ENCODE assay signal across 22 cellular contexts in the genomic region with DNA sequence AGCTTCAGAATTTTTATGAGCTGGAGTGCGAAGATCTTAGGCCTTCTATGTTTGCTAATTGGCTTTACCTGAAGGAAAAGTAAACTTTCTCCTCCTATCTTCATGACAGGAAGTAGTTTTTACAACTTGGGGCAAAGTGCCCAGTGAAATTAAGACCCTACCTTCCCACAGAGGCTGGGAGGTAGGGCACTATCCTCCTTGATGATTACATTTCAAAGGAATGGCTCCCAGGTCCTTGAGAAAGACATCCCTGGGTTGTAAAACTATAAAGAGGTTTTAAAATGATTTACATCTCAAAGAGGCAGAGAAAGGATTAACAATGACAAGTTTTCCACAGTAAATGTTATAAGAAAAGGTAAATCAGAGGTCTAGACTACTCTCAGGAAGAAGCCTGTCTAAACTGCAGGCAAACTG.
DNase-seq lines count a peak whose midpoint lies in the region; ATAC-seq and TF ChIP-seq lines count a peak whose summit lies in the region.
"Had no signal": no experiment of that assay in that cellular context is flagged by ENCODE, and none has a peak within 500 bp of the region (broad histone marks: within the 10 kb centered on the region; RNA-seq: fewer than 3 reads in every experiment).

No MANE protein-coding gene starts in this region.

- no peaks in the 10 kb centered on the region for H3K4me1 Mint-ChIP-seq in T-helper 2 cell treated with Interferon-gamma antibody and Interleukin-4, amounts not matched to agents 5 μg/mL and 100 μg/mL, for 36 hours (ENCODE audit: low read depth)

- CTCF ChIA-PET in PC-9 (lab: Charles Lee), result no interaction called here

- peak overlapping the region; percentile 66 for H2AFZ ChIP-seq in PC-9

- H3K36me3 Mint-ChIP-seq in T-helper 2 cell treated with Interferon-gamma antibody and Interleukin-4, amounts not matched to agents 5 μg/mL and 100 μg/mL, for 36 hours (ENCODE audit: low read depth), result no peaks in the 10 kb centered on the region

- ATAC-seq in GM19035 (IDR thresholded peaks at IDR 0.05; ENCODE audit: unreplicated experiment), result no peak
- ATAC-seq: activated CD4-positive, CD25-positive, alpha-beta regulatory T cell treated with anti-CD3 and anti-CD28 coated beads, Interleukin-2, amount 50 U/mL, for 24 hours; sciatic nerve had no signal

- H3K36me3 ChIP-seq in PC-9 (ENCODE audit: low read depth), result no peaks in the 10 kb centered on the region
- H3K36me3 ChIP-seq: ovary, uterus had no signal

- TF ChIP-seq CTCF in PC-9 (conservative IDR thresholded peaks at IDR 0.05), result no peak

- POLR2A ChIA-PET in PC-9 (lab: Charles Lee; ENCODE audit: unreplicated experiment), result no interaction called here

- H3K9me2 ChIP-seq in PC-9 (ENCODE audit: insufficient read depth), result no peaks in the 10 kb centered on the region

- H3K4me1 ChIP-seq in PC-9 (replicated peaks; ENCODE audit: insufficient read depth), result no peaks in the 10 kb centered on the region
- H3K4me1 ChIP-seq: uterus had no signal

- H4K20me1 ChIP-seq in PC-9 (ENCODE audit: insufficient read depth), result no peaks in the 10 kb centered on the region

- no peaks in the 10 kb centered on the region for H3K9me3 ChIP-seq in PC-9 (ENCODE audit: insufficient read depth, low read depth)
- H3K9me3 ChIP-seq: ovary, uterus had no signal

- H3K4me3 ChIP-seq in PC-9, result no peak overlapping the region
- H3K4me3 ChIP-seq: dorsolateral prefrontal cortex, ovary, uterus had no signal

- intact Hi-C loops in PC-9 (cut with micrococcal nuclease; ENCODE audit: unreplicated experiment), result no loop called here

- H3K27ac ChIP-seq in PC-9, result no peak overlapping the region
- H3K27ac ChIP-seq: dorsolateral prefrontal cortex, ovary, uterus had no signal

- no peak overlapping the region for H3K4me3 Mint-ChIP-seq in T-helper 2 cell treated with Interferon-gamma antibody and Interleukin-4, amounts not matched to agents 5 μg/mL and 100 μg/mL, for 36 hours
- H3K4me3 Mint-ChIP-seq: activated naive CD4-positive, alpha-beta T cell treated with anti-CD3 and anti-CD28 coated beads for 36 hours had no signal

- no peaks in the 10 kb centered on the region for H3K27me3 ChIP-seq in PC-9 (ENCODE audit: insufficient read depth, low read depth)
- H3K27me3 ChIP-seq: dorsolateral prefrontal cortex, ovary, uterus had no signal

- H3K27ac Mint-ChIP-seq in T-helper 2 cell treated with Interferon-gamma antibody and Interleukin-4, amounts not matched to agents 5 μg/mL and 100 μg/mL, for 36 hours, result no peak overlapping the region
- H3K27ac Mint-ChIP-seq: activated naive CD4-positive, alpha-beta T cell treated with anti-CD3 and anti-CD28 coated beads for 36 hours had no signal

- DNase-seq in NCI-H82 (lab: John Stamatoyannopoulos, UW) (peak; percentile 10), NCI-H82 treated with DMSO at 0.1 percent for 48 hours (lab: John Stamatoyannopoulos, UW; ENCODE audit: unreplicated experiment) (no peak), PC-9 (no peak), iPS-NIHi7 (ENCODE audit: extremely low spot score) (peak; percentile 9), COLO668 (lab: John Stamatoyannopoulos, UW; ENCODE audit: unreplicated experiment) (no peak)
- no peak for DNase-seq in T-helper 2 cell treated with Interferon-gamma antibody and Interleukin-4, amounts not matched to agents 5 μg/mL and 100 μg/mL, for 36 hours (ENCODE audit: low spot score)
- no peak for DNase-seq in stimulated activated CD4-positive, alpha-beta T cell treated with anti-CD3 and anti-CD28 coated beads, Interleukin-2, amount 100 ng/mL, for 24 hours
- DNase-seq: ACHN; activated naive CD4-positive, alpha-beta T cell treated with anti-CD3 and anti-CD28 coated beads for 36 hours; activated T-cell treated with anti-CD3 and anti-CD28 coated beads, Interleukin-2, amount 50 U/mL, for 48 hours; C1 segment of cervical spinal cord; dorsolateral prefrontal cortex; foreskin fibroblast; kidney; NCI-H1436 treated with DMSO at 0.1 percent for 48 hours; ovary; RPMI8226; T1000; uterus had no signal

- H3K9me3 Mint-ChIP-seq in T-helper 2 cell treated with Interferon-gamma antibody and Interleukin-4, amounts not matched to agents 5 μg/mL and 100 μg/mL, for 36 hours, result peaks cover 11% of the 10 kb centered on the region

- H3K4me2 ChIP-seq in PC-9, result no peak overlapping the region

- H3F3A ChIP-seq in PC-9 (ENCODE audit: insufficient read depth, low read depth), result no peaks in the 10 kb centered on the region

- H3K79me2 ChIP-seq in PC-9 (ENCODE audit: low read depth), result no peaks in the 10 kb centered on the region

- H3K27me3 Mint-ChIP-seq in T-helper 2 cell treated with Interferon-gamma antibody and Interleukin-4, amounts not matched to agents 5 μg/mL and 100 μg/mL, for 36 hours (ENCODE audit: low read depth), result no peaks in the 10 kb centered on the region

- BruUV-seq in PC-9 (replicated peaks; lab: Mats Ljungman, UMichigan), result no TSS peak

Comparison
In these comparisons a context has a peak if more than half of its experiments do, and no peak if none do; other contexts are left out.
1. DNase-seq: peak in NCI-H82 (single experiment) and iPS-NIHi7 (single experiment); none in NCI-H82 treated with DMSO at 0.1 percent for 48 hours (single experiment), PC-9 (0 of 2), COLO668 (single experiment), T-helper 2 cell treated with Interferon-gamma antibody and Interleukin-4, amounts not matched to agents 5 μg/mL and 100 μg/mL, for 36 hours (single experiment) and stimulated activated CD4-positive, alpha-beta T cell treated with anti-CD3 and anti-CD28 coated beads, Interleukin-2, amount 100 ng/mL, for 24 hours (0 of 2).